ENCODE assay signal across 13 cellular contexts in genomic region chr10:131703527-131703926, GRCh38.
"Had no signal": no experiment of that assay in that cellular context is flagged by ENCODE, and none has a peak within 500 bp of the region (broad histone marks: within the 10 kb centered on the region; RNA-seq: fewer than 3 reads in every experiment).

No MANE protein-coding gene starts in this region.

- H3K36me3 Mint-ChIP-seq: activated naive CD8-positive, alpha-beta T cell had no signal

- H3K4me1 Mint-ChIP-seq: activated CD4-positive, alpha-beta T cell treated with anti-CD3 and anti-CD28 coated beads, Interleukin-2, amount 10 ng/mL, durations not matched to agents 24 days and 14 days; stimulated activated naive B cell treated with anti-CD40 and anti-IgM and Interleukin-4, amounts not matched to agents 10 μg/mL and 1 μg/mL and 100 μg/mL, for 72 hours had no signal

- H3K27me3 ChIP-seq: foreskin keratinocyte, pancreas had no signal

- DNase-seq: activated CD4-positive, alpha-beta T cell treated with anti-CD3 and anti-CD28 coated beads, Interleukin-2, amount 10 ng/mL, durations not matched to agents 24 days and 14 days; foreskin keratinocyte; glutamatergic neuron; hypothalamus; stimulated activated naive B cell treated with anti-CD40 and anti-IgM and Interleukin-4, amounts not matched to agents 10 μg/mL and 1 μg/mL and 100 μg/mL, for 72 hours; T-helper 1 cell; T1000 had no signal

- H3K27ac ChIP-seq: epithelial cell of prostate, foreskin keratinocyte, pancreas, SK-N-MC, thoracic aorta had no signal

- H3K4me3 Mint-ChIP-seq: activated CD4-positive, alpha-beta T cell treated with anti-CD3 and anti-CD28 coated beads, Interleukin-2, amount 10 ng/mL, durations not matched to agents 24 days and 14 days; activated naive CD8-positive, alpha-beta T cell; stimulated activated naive B cell treated with anti-CD40 and anti-IgM and Interleukin-4, amounts not matched to agents 10 μg/mL and 1 μg/mL and 100 μg/mL, for 72 hours had no signal

- H3K4me3 ChIP-seq: pancreas, SK-N-MC, thoracic aorta had no signal

- H3K36me3 ChIP-seq: pancreas, thoracic aorta had no signal

- ATAC-seq: foreskin keratinocyte; left lobe of liver; pancreas; stimulated activated naive B cell treated with anti-CD40 and anti-IgM and Interleukin-4, amounts not matched to agents 10 μg/mL and 1 μg/mL and 100 μg/mL, for 72 hours had no signal

- H3K9me3 ChIP-seq: pancreas had no signal

- H3K27me3 Mint-ChIP-seq: activated CD4-positive, alpha-beta T cell treated with anti-CD3 and anti-CD28 coated beads, Interleukin-2, amount 10 ng/mL, durations not matched to agents 24 days and 14 days had no signal

- H3K4me1 ChIP-seq: foreskin keratinocyte, pancreas had no signal

- H3K27ac Mint-ChIP-seq: activated CD4-positive, alpha-beta T cell treated with anti-CD3 and anti-CD28 coated beads, Interleukin-2, amount 10 ng/mL, durations not matched to agents 24 days and 14 days; activated naive CD8-positive, alpha-beta T cell; stimulated activated naive B cell treated with anti-CD40 and anti-IgM and Interleukin-4, amounts not matched to agents 10 μg/mL and 1 μg/mL and 100 μg/mL, for 72 hours had no signal
